ENCODE assay signal across 21 cellular contexts in the genomic region with DNA sequence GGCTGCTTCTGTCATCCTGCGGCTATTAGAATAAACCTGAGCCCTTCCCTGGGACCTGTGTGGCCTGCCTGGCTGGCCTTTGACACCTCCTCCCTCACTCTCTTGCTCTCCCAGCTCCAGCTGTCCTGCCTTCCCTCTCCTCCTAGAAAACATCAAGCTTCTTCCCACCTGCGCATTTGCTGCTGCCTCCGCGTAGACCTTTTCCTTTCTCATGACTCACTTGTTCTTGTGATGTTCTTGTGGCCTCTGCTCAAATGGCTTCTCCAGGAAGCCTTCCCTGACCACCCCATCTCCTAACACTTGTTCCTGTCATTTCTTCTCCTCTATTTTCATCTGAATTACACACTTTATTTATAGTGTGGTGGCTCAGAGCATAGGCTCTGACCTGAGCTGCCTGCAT. TPM values are rescaled to one million over a fixed set of nuclear protein-coding genes. Genes with fewer than 3 reads are reported as not detected.
DNase-seq lines count a peak whose midpoint lies in the region; ATAC-seq and TF ChIP-seq lines count a peak whose summit lies in the region.
"Had no signal": no experiment of that assay in that cellular context is flagged by ENCODE, and none has a peak within 500 bp of the region (broad histone marks: within the 10 kb centered on the region; RNA-seq: fewer than 3 reads in every experiment).

No MANE protein-coding gene starts in this region.

- CTCF ChIA-PET in GM10248 (lab: Yijun Ruan, JAX): no interaction called here

- H3K36me3 Mint-ChIP-seq in CD4-positive, CD25-positive, alpha-beta regulatory T cell: no peaks in the 10 kb centered on the region
- H3K36me3 Mint-ChIP-seq in activated T-helper 17 cell treated with anti-CD3 and anti-CD28 coated beads, Interleukin-2, amount 50 U/mL, for 72 hours (ENCODE audit: low read depth): no peaks in the 10 kb centered on the region
- H3K36me3 Mint-ChIP-seq in progenitor cell of endocrine pancreas (ENCODE audit: insufficient read depth): peaks cover 3% of the 10 kb centered on the region
- H3K36me3 Mint-ChIP-seq in natural killer cell treated with Interleukin-12 subunit alpha and Interleukin-12 subunit beta and Interleukin-15 and Interleukin-18, amount 100 ng/mL, for 72 hours: no peaks in the 10 kb centered on the region

- no peaks in the 10 kb centered on the region for H3K27me3 ChIP-seq in CD4-positive, CD25-positive, alpha-beta regulatory T cell (ENCODE audit: control insufficient read depth, insufficient read depth, low read length)
- H3K27me3 ChIP-seq: BLaER1, heart left ventricle had no signal

- H3K27ac ChIP-seq in CD4-positive, CD25-positive, alpha-beta regulatory T cell (ENCODE audit: insufficient read depth, low read length, poor library complexity, severe bottlenecking): peak overlapping the region; percentile 78
- H3K27ac ChIP-seq: BLaER1 had no signal

- peaks cover 20 to 48% (median 31%) of the 10 kb centered on the region in 4 donors for H3K4me1 Mint-ChIP-seq in CD4-positive, CD25-positive, alpha-beta regulatory T cell
- peaks cover 35% of the 10 kb centered on the region for H3K4me1 Mint-ChIP-seq in activated T-helper 17 cell treated with anti-CD3 and anti-CD28 coated beads, Interleukin-2, amount 50 U/mL, for 72 hours
- peaks cover 13% of the 10 kb centered on the region for H3K4me1 Mint-ChIP-seq in progenitor cell of endocrine pancreas (ENCODE audit: low read depth)
- peaks cover 3% of the 10 kb centered on the region in 2 donors for H3K4me1 Mint-ChIP-seq in natural killer cell treated with Interleukin-12 subunit alpha and Interleukin-12 subunit beta and Interleukin-15 and Interleukin-18, amount 100 ng/mL, for 72 hours (ENCODE audit: low read depth in 2 of 2)

- H3K36me3 ChIP-seq in CD4-positive, CD25-positive, alpha-beta regulatory T cell (ENCODE audit: control insufficient read depth, insufficient read depth, low read length): no peaks in the 10 kb centered on the region
- H3K36me3 ChIP-seq: BLaER1, heart left ventricle had no signal

- DNase-seq in CD4-positive, CD25-positive, alpha-beta regulatory T cell: no peak
- peak; percentile 71 for DNase-seq in iris pigment epithelial cell (ENCODE audit: low read depth)
- no peak for DNase-seq in progenitor cell of endocrine pancreas (ENCODE audit: low spot score, unreplicated experiment)
- DNase-seq in natural killer cell treated with Interleukin-12 subunit alpha and Interleukin-12 subunit beta and Interleukin-15 and Interleukin-18, amount 100 ng/mL, for 72 hours (ENCODE audit: low spot score): no peak
- DNase-seq in NCI-H69 (lab: John Stamatoyannopoulos, UW): no peak
- no peak for DNase-seq in GM10248 (ENCODE audit: extremely low spot score)
- DNase-seq: activated B cell treated with CpG ODN at 0.5 μM for 24 hours; activated CD4-positive, alpha-beta T cell treated with anti-CD3 and anti-CD28 coated beads, Interleukin-2, amount 50 U/mL, for 4 hours; activated CD8-positive, alpha-beta memory T cell treated with anti-CD3 and anti-CD28 coated beads, Interleukin-2, amount 50 U/mL, for 4 hours; activated effector memory CD4-positive, alpha-beta T cell treated with anti-CD3 and anti-CD28 coated beads, Interleukin-2, amount 50 U/mL, for 16 hours; heart left ventricle; left ventricle myocardium superior; NCI-H1105 treated with DMSO at 0.1 percent for 48 hours; NCI-H510A; occipital lobe; right cardiac atrium; stimulated activated CD4-positive, alpha-beta T cell treated with anti-CD3 and anti-CD28 coated beads, Interleukin-15, amount 100 ng/mL, for 24 hours had no signal

- TF ChIP-seq CTCF in progenitor cell of endocrine pancreas (IDR thresholded peaks at IDR 0.05; ENCODE audit: unreplicated experiment): no peak
- no peak for TF ChIP-seq CTCF in GM10248 (IDR thresholded peaks at IDR 0.05; ENCODE audit: control extremely low read depth, extremely low read depth, low read depth, missing control alignments)

- peaks cover 30% of the 10 kb centered on the region for H3K4me1 ChIP-seq in CD4-positive, CD25-positive, alpha-beta regulatory T cell (ENCODE audit: control insufficient read depth, insufficient read depth, low read length, poor library complexity, severe bottlenecking)

- H3K27ac Mint-ChIP-seq in CD4-positive, CD25-positive, alpha-beta regulatory T cell: peak overlapping the region; percentile 2 to 84 (median 81)
- H3K27ac Mint-ChIP-seq in activated T-helper 17 cell treated with anti-CD3 and anti-CD28 coated beads, Interleukin-2, amount 50 U/mL, for 72 hours: peak overlapping the region; percentile 19
- H3K27ac Mint-ChIP-seq in progenitor cell of endocrine pancreas: peak overlapping the region; percentile 44
- H3K27ac Mint-ChIP-seq in natural killer cell treated with Interleukin-12 subunit alpha and Interleukin-12 subunit beta and Interleukin-15 and Interleukin-18, amount 100 ng/mL, for 72 hours: no peak overlapping the region
- H3K27ac Mint-ChIP-seq: activated B cell treated with CpG ODN at 0.5 μM for 24 hours had no signal

- no peaks in the 10 kb centered on the region for H3K27me3 Mint-ChIP-seq in CD4-positive, CD25-positive, alpha-beta regulatory T cell
- H3K27me3 Mint-ChIP-seq in activated T-helper 17 cell treated with anti-CD3 and anti-CD28 coated beads, Interleukin-2, amount 50 U/mL, for 72 hours: no peaks in the 10 kb centered on the region
- H3K27me3 Mint-ChIP-seq in progenitor cell of endocrine pancreas: no peaks in the 10 kb centered on the region
- peaks cover 2 to 10% of the 10 kb centered on the region in 2 donors for H3K27me3 Mint-ChIP-seq in natural killer cell treated with Interleukin-12 subunit alpha and Interleukin-12 subunit beta and Interleukin-15 and Interleukin-18, amount 100 ng/mL, for 72 hours

- no peaks in the 10 kb centered on the region for H3K9me3 ChIP-seq in CD4-positive, CD25-positive, alpha-beta regulatory T cell (ENCODE audit: control insufficient read depth in 2 of 2, low read length in 2 of 2)
- H3K9me3 ChIP-seq: A549, BLaER1, heart left ventricle had no signal

- POLR2A ChIA-PET in GM10248 (lab: Yijun Ruan, JAX): no interaction called here

- peaks cover 0 to 2% (median 0%) of the 10 kb centered on the region in 7 donors for H3K9me3 Mint-ChIP-seq in CD4-positive, CD25-positive, alpha-beta regulatory T cell
- no peaks in the 10 kb centered on the region for H3K9me3 Mint-ChIP-seq in activated T-helper 17 cell treated with anti-CD3 and anti-CD28 coated beads, Interleukin-2, amount 50 U/mL, for 72 hours
- no peaks in the 10 kb centered on the region for H3K9me3 Mint-ChIP-seq in progenitor cell of endocrine pancreas (ENCODE audit: low read depth)
- H3K9me3 Mint-ChIP-seq in natural killer cell treated with Interleukin-12 subunit alpha and Interleukin-12 subunit beta and Interleukin-15 and Interleukin-18, amount 100 ng/mL, for 72 hours: no peaks in the 10 kb centered on the region
- H3K9me3 Mint-ChIP-seq: activated B cell treated with CpG ODN at 0.5 μM for 24 hours had no signal

- H3K4me3 ChIP-seq in CD4-positive, CD25-positive, alpha-beta regulatory T cell (ENCODE audit: low read depth, low read length): no peak overlapping the region
- H3K4me3 ChIP-seq: A549, BLaER1, heart left ventricle had no signal

- peak overlapping the region in 2 of 4 donors; percentile 5 to 66 for H3K4me3 Mint-ChIP-seq in CD4-positive, CD25-positive, alpha-beta regulatory T cell
- H3K4me3 Mint-ChIP-seq in activated T-helper 17 cell treated with anti-CD3 and anti-CD28 coated beads, Interleukin-2, amount 50 U/mL, for 72 hours: peak overlapping the region; percentile 1
- no peak overlapping the region for H3K4me3 Mint-ChIP-seq in progenitor cell of endocrine pancreas (ENCODE audit: low read depth)
- no peak overlapping the region for H3K4me3 Mint-ChIP-seq in natural killer cell treated with Interleukin-12 subunit alpha and Interleukin-12 subunit beta and Interleukin-15 and Interleukin-18, amount 100 ng/mL, for 72 hours
- H3K4me3 Mint-ChIP-seq: activated B cell treated with CpG ODN at 0.5 μM for 24 hours had no signal

- no peak for TF ChIP-seq POLR2A in GM18505 (IDR thresholded peaks at IDR 0.05; ENCODE audit: borderline replicate concordance, extremely low read depth, insufficient read depth, insufficient read length)

- ATAC-seq in CD4-positive, CD25-positive, alpha-beta regulatory T cell (ENCODE audit: low read depth in 2 of 2): no peak
- ATAC-seq in activated T-helper 17 cell treated with anti-CD3 and anti-CD28 coated beads, Interleukin-2, amount 50 U/mL, for 72 hours (replicated peaks): no peak
- ATAC-seq in natural killer cell treated with Interleukin-12 subunit alpha and Interleukin-12 subunit beta and Interleukin-15 and Interleukin-18, amount 100 ng/mL, for 72 hours: no peak
- ATAC-seq in GM18505 (IDR thresholded peaks at IDR 0.05; ENCODE audit: unreplicated experiment): no peak
- ATAC-seq: A549, heart left ventricle, left ventricle myocardium superior, right cardiac atrium had no signal

RNA-seq across cellular contexts. Expression of a gene that starts 57.5 kb away (rescaled TPM):
- total RNA-seq in CD4-positive, CD25-positive, alpha-beta regulatory T cell: 9.2 TPM
- polyA plus RNA-seq in CD4-positive, CD25-positive, alpha-beta regulatory T cell: 10 to 100 TPM; 10.6 to 24.4 (median 16.4) TPM
- 1 to 10 TPM in 1 of 2 donors, under 1 TPM in 1; 0.95 to 5.1 TPM for total RNA-seq in activated T-helper 17 cell treated with anti-CD3 and anti-CD28 coated beads, Interleukin-2, amount 50 U/mL, for 72 hours
- 10.6 and 11.3 TPM in 2 replicates for total RNA-seq in progenitor cell of endocrine pancreas
- total RNA-seq in natural killer cell treated with Interleukin-12 subunit alpha and Interleukin-12 subunit beta and Interleukin-15 and Interleukin-18, amount 100 ng/mL, for 72 hours: 1 to 10 TPM in 1 of 2 donors, under 1 TPM in 1; 0.26 to 1.5 TPM

Comparison
In these comparisons a context has a peak if more than half of its experiments do, and no peak if none do; other contexts are left out.
1. H3K27ac Mint-ChIP-seq: peak in CD4-positive, CD25-positive, alpha-beta regulatory T cell (3 of 3), activated T-helper 17 cell treated with anti-CD3 and anti-CD28 coated beads, Interleukin-2, amount 50 U/mL, for 72 hours (single experiment) and progenitor cell of endocrine pancreas (single experiment); none in natural killer cell treated with Interleukin-12 subunit alpha and Interleukin-12 subunit beta and Interleukin-15 and Interleukin-18, amount 100 ng/mL, for 72 hours (0 of 2).